ENCODE assay signal across 10 cellular contexts in the genomic region with DNA sequence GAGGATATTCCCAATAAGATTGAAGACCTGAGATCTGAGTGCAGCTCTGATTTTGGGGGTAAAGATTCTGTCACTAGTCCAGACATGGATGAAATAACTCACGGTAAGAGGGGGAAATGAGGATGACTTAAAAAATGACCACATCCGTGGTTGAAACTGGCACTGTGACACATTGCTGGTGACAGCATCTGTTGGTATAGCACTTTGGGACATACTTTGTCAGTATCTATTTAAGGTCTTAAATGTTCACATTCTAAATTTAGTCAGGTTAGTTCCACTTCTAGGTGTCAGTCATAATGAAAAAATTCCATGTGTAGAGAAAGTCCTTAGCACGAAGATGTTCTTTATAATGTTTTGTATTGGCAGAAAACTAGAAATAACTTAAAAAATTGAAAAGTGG.
DNase-seq lines count a peak whose midpoint lies in the region; ATAC-seq and TF ChIP-seq lines count a peak whose summit lies in the region.
"Had no signal": no experiment of that assay in that cellular context is flagged by ENCODE, and none has a peak within 500 bp of the region (broad histone marks: within the 10 kb centered on the region; RNA-seq: fewer than 3 reads in every experiment).

No MANE protein-coding gene starts in this region.

- H3K9me3 Mint-ChIP-seq in progenitor cell of endocrine pancreas (ENCODE audit: low read depth), result no peaks in the 10 kb centered on the region

- peaks cover 8% of the 10 kb centered on the region for H3K4me1 Mint-ChIP-seq in progenitor cell of endocrine pancreas (ENCODE audit: low read depth)

- H3K27me3 Mint-ChIP-seq in progenitor cell of endocrine pancreas, result no peaks in the 10 kb centered on the region

- no peaks in the 10 kb centered on the region for H3K27me3 ChIP-seq in left ventricle myocardium inferior (ENCODE audit: low read depth)
- H3K27me3 ChIP-seq: colonic mucosa had no signal

- H3K36me3 Mint-ChIP-seq in progenitor cell of endocrine pancreas (ENCODE audit: insufficient read depth), result peaks cover 26% of the 10 kb centered on the region

- TF ChIP-seq CTCF in GM20000 (IDR thresholded peaks at IDR 0.05; ENCODE audit: extremely low read depth, missing control alignments) (no peak), left ventricle myocardium inferior (IDR thresholded peaks at IDR 0.05; ENCODE audit: borderline replicate concordance) (no peak), progenitor cell of endocrine pancreas (IDR thresholded peaks at IDR 0.05; ENCODE audit: unreplicated experiment) (no peak)

- H3K9me3 ChIP-seq in left ventricle myocardium inferior (replicated peaks), result no peaks in the 10 kb centered on the region
- H3K9me3 ChIP-seq: colonic mucosa had no signal

- H3K4me1 ChIP-seq in left ventricle myocardium inferior, result peaks cover 11% of the 10 kb centered on the region
- H3K4me1 ChIP-seq: colonic mucosa had no signal

- no peak overlapping the region for H3K4me3 Mint-ChIP-seq in progenitor cell of endocrine pancreas (ENCODE audit: low read depth)

- H3K27ac Mint-ChIP-seq in progenitor cell of endocrine pancreas, result no peak overlapping the region

- peak overlapping the region; percentile 32 for H3K27ac ChIP-seq in left ventricle myocardium inferior (replicated peaks)
- H3K27ac ChIP-seq: colonic mucosa, WERI-Rb-1 had no signal

- H3K4me3 ChIP-seq in left ventricle myocardium inferior, result no peak overlapping the region
- H3K4me3 ChIP-seq: colonic mucosa had no signal

- intact Hi-C loops in left ventricle myocardium inferior (cut with micrococcal nuclease), result no loop called here

- DNase-seq in GM20000 (ENCODE audit: low spot score) (peak; percentile 63), left ventricle myocardium inferior (no peak), middle frontal gyrus (ENCODE audit: extremely low spot score, low spot score) (no peak), SKM-1 treated with dmso at 0.1 percent for 144 hours (lab: John Stamatoyannopoulos, UW; ENCODE audit: unreplicated experiment) (no peak), progenitor cell of endocrine pancreas (ENCODE audit: low spot score, unreplicated experiment) (no peak)
- DNase-seq in activated effector memory CD4-positive, alpha-beta T cell treated with anti-CD3 and anti-CD28 coated beads, Interleukin-2, amount 50 U/mL, for 16 hours, result no peak
- DNase-seq: colonic mucosa, WERI-Rb-1 had no signal

- ATAC-seq in GM18498 (IDR thresholded peaks at IDR 0.05; ENCODE audit: unreplicated experiment) (peak; percentile 82), HG03469 (IDR thresholded peaks at IDR 0.05; ENCODE audit: unreplicated experiment) (peak; percentile 74)

- H3K36me3 ChIP-seq in left ventricle myocardium inferior, result peaks cover 84% of the 10 kb centered on the region
- H3K36me3 ChIP-seq: colonic mucosa had no signal
